In genomic region chr19:2462635-2463421, GRCh38 we compare ENCODE assay signal across 8 cellular contexts. TPM values are rescaled to one million over a fixed set of nuclear protein-coding genes. Genes with fewer than 3 reads are reported as not detected.
DNase-seq lines count a peak whose midpoint lies in the region; ATAC-seq and TF ChIP-seq lines count a peak whose summit lies in the region.

No MANE protein-coding gene starts in this region.

- H3K27me3 Mint-ChIP-seq in mesothelial cell of epicardium (ENCODE audit: low read depth) = no peaks in the 10 kb centered on the region
- no peaks in the 10 kb centered on the region for H3K27me3 Mint-ChIP-seq in type B pancreatic cell

- peak; percentile 96 for DNase-seq in ACHN
- peak; percentile 86 for DNase-seq in H4 (ENCODE audit: low spot score)
- peak; percentile 96 for DNase-seq in SJSA1 (ENCODE audit: low read depth in 1 of 2, low spot score in 2 of 2)
- peak; percentile 50 to 83 for DNase-seq in mesothelial cell of epicardium (ENCODE audit: low spot score in 2 of 2, unreplicated experiment in 2 of 2)
- DNase-seq in type B pancreatic cell (ENCODE audit: extremely low spot score, unreplicated experiment) = no peak

- H3K9me3 Mint-ChIP-seq in mesothelial cell of epicardium (no peaks in the 10 kb centered on the region), type B pancreatic cell (no peaks in the 10 kb centered on the region)

- peak overlapping the region; percentile 48 for H3K4me3 ChIP-seq in SJSA1
- H3K4me3 ChIP-seq in esophagus (ENCODE audit: low read depth in 1 of 2, low read length in 2 of 2) = peak overlapping the region; percentile 60 to 67

- H3K9me3 ChIP-seq in SJSA1 (replicated peaks) (no peaks in the 10 kb centered on the region), esophagus (ENCODE audit: control insufficient read depth in 2 of 2, insufficient read depth in 1 of 2, low read depth in 1 of 2, low read length in 1 of 2) (no peaks in the 10 kb centered on the region)

- H3K4me3 Mint-ChIP-seq in mesothelial cell of epicardium (peak overlapping the region; percentile 74), type B pancreatic cell (peak overlapping the region; percentile 77)

- H3K27me3 ChIP-seq in SJSA1 (replicated peaks) (no peaks in the 10 kb centered on the region), esophagus (ENCODE audit: control insufficient read depth in 1 of 2, insufficient read depth in 2 of 2, low read length in 2 of 2) (no peaks in the 10 kb centered on the region)

- 14 to 17% methylated on average over 46 of the region's 46 CpGs for WGBS in esophagus, 2 donors

- H3K36me3 Mint-ChIP-seq in mesothelial cell of epicardium = no peaks in the 10 kb centered on the region
- H3K36me3 Mint-ChIP-seq in type B pancreatic cell = no peaks in the 10 kb centered on the region

- peak overlapping the region; percentile 83 for H3K27ac Mint-ChIP-seq in mesothelial cell of epicardium
- peak overlapping the region; percentile 58 for H3K27ac Mint-ChIP-seq in type B pancreatic cell

- TF ChIP-seq CTCF in mesothelial cell of epicardium (IDR thresholded peaks at IDR 0.05; ENCODE audit: unreplicated experiment) = no peak
- no peak for TF ChIP-seq CTCF in type B pancreatic cell (conservative IDR thresholded peaks at IDR 0.05)

- H3K36me3 ChIP-seq in SJSA1 (no peaks in the 10 kb centered on the region; the same call in 1 of the 2 replicates), esophagus (ENCODE audit: control insufficient read depth in 2 of 2, insufficient read depth in 2 of 2, low read length in 1 of 2) (no peaks in the 10 kb centered on the region)

- H3K4me1 Mint-ChIP-seq in mesothelial cell of epicardium (peaks cover 9% of the 10 kb centered on the region), type B pancreatic cell (ENCODE audit: unreplicated experiment) (peaks cover 9% of the 10 kb centered on the region)

- H3K4me1 ChIP-seq in SJSA1 (replicated peaks) (peaks cover 25% of the 10 kb centered on the region), esophagus (ENCODE audit: control insufficient read depth in 2 of 2, insufficient read depth in 2 of 2, low read length in 1 of 2) (peaks cover 0 to 4% of the 10 kb centered on the region in 2 donors)

- in situ Hi-C loops in ACHN (cut with HindIII; ENCODE audit: low pct_ligation_motif_present, low pct_unique_long_range_greater_than_20kb, low sequenced_read_pairs) = no loop called here

- ATAC-seq in GM21717 (IDR thresholded peaks at IDR 0.05; ENCODE audit: unreplicated experiment) = no peak
- no peak for ATAC-seq in HG02870 (IDR thresholded peaks at IDR 0.05; ENCODE audit: unreplicated experiment)

- peak overlapping the region; percentile 97 for H3K27ac ChIP-seq in SJSA1
- peak overlapping the region; percentile 36 to 43 for H3K27ac ChIP-seq in esophagus (ENCODE audit: low read depth in 2 of 2, low read length in 1 of 2)

RNA-seq across cellular contexts. Expression of gene LMNB2, which starts 6.1 kb away (rescaled TPM):
- 64.3 and 86.4 TPM in 2 replicates for total RNA-seq in H4 (2014; rRNA removed; shearing (Covaris generic))
- total RNA-seq in SJSA1 (2014; rRNA removed; shearing (Covaris generic)) = 275 and 316 TPM in 2 replicates
- polyA plus RNA-seq in esophagus = 10 to 100 TPM; 23.2 to 32.3 TPM
- total RNA-seq in mesothelial cell of epicardium (86.0 to 95.8 TPM (median 89.0 TPM) in 3 replicates), type B pancreatic cell (ENCODE audit: low replicate concordance) (63.6 and 116 TPM in 2 replicates)

RNA-seq across cellular contexts. Expression of gene GADD45B, which starts 13.1 kb away (rescaled TPM):
- 14.3 and 82.3 TPM in 2 replicates for total RNA-seq in H4 (2014; rRNA removed; shearing (Covaris generic))
- total RNA-seq in SJSA1 (2014; rRNA removed; shearing (Covaris generic)) = 112 and 132 TPM in 2 replicates
- 10 to 100 TPM; 37.6 to 62.6 TPM for polyA plus RNA-seq in esophagus
- total RNA-seq in mesothelial cell of epicardium = 80.0 to 84.4 TPM (median 84.1 TPM) in 3 replicates
- total RNA-seq in type B pancreatic cell (ENCODE audit: low replicate concordance) = 31.1 and 67.3 TPM in 2 replicates

RNA-seq across cellular contexts. Expression of gene TIMM13, which starts 35.4 kb away (rescaled TPM):
- 39.9 and 40.8 TPM in 2 replicates for total RNA-seq in H4 (2014; rRNA removed; shearing (Covaris generic))
- total RNA-seq in SJSA1 (2014; rRNA removed; shearing (Covaris generic)) = 48.8 and 86.2 TPM in 2 replicates
- 10 to 100 TPM; 52.0 to 86.8 TPM for polyA plus RNA-seq in esophagus
- total RNA-seq in mesothelial cell of epicardium = 101 to 110 TPM (median 102 TPM) in 3 replicates
- 132 and 139 TPM in 2 replicates for total RNA-seq in type B pancreatic cell (ENCODE audit: low replicate concordance)
